1 cellular context compared by ENCODE assay signal in genomic region chr11:57458060-57458409, GRCh38.
TF ChIP-seq lines count a peak whose summit lies in the region.

No MANE protein-coding gene starts in this region.

TF ChIP-seq in GM12878, 131 proteins besides CTCF, POLR2A, EP300 and RAD21 (continued from another document):
- TF ChIP-seq PBX3 (IDR thresholded peaks at IDR 0.05; ENCODE audit: insufficient replicate concordance, low read depth, low read length) (no peak), POLR2AphosphoS5 (IDR thresholded peaks at IDR 0.05; ENCODE audit: low read length) (no peak), TAF1 (IDR thresholded peaks at IDR 0.05; ENCODE audit: borderline replicate concordance, low read depth, low read length) (no peak), E4F1 (IDR thresholded peaks at IDR 0.05; ENCODE audit: borderline replicate concordance, partially characterized antibody) (no peak), FOXK2 (IDR thresholded peaks at IDR 0.05) (no peak), RB1 (IDR thresholded peaks at IDR 0.05; ENCODE audit: borderline replicate concordance) (no peak), IKZF2 (IDR thresholded peaks at IDR 0.05) (no peak), MTA3 (IDR thresholded peaks at IDR 0.05; ENCODE audit: borderline replicate concordance, low read length) (no peak), RCOR1 (conservative IDR thresholded peaks at IDR 0.05; ENCODE audit: low read depth, low read length) (no peak), NR2C1 (IDR thresholded peaks at IDR 0.05) (no peak), SPI1 (IDR thresholded peaks at IDR 0.05; ENCODE audit: borderline replicate concordance, insufficient read depth, low read depth, low read length) (no peak), TARDBP (IDR thresholded peaks at IDR 0.05; ENCODE audit: borderline replicate concordance) (no peak), ZNF207 (IDR thresholded peaks at IDR 0.05; ENCODE audit: borderline replicate concordance) (no peak), CBX3 (IDR thresholded peaks at IDR 0.05; ENCODE audit: borderline replicate concordance, low read depth) (no peak), TCF3 (IDR thresholded peaks at IDR 0.05; ENCODE audit: borderline replicate concordance, insufficient read depth, low read depth, low read length) (no peak), GATAD2B (conservative IDR thresholded peaks at IDR 0.05; ENCODE audit: low read depth) (no peak), POU2F2 (IDR thresholded peaks at IDR 0.05; ENCODE audit: borderline replicate concordance, low read depth, low read length) (no peak)
- TF ChIP-seq, protein P1, sequence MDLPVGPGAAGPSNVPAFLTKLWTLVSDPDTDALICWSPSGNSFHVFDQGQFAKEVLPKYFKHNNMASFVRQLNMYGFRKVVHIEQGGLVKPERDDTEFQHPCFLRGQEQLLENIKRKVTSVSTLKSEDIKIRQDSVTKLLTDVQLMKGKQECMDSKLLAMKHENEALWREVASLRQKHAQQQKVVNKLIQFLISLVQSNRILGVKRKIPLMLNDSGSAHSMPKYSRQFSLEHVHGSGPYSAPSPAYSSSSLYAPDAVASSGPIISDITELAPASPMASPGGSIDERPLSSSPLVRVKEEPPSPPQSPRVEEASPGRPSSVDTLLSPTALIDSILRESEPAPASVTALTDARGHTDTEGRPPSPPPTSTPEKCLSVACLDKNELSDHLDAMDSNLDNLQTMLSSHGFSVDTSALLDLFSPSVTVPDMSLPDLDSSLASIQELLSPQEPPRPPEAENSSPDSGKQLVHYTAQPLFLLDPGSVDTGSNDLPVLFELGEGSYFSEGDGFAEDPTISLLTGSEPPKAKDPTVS (IDR thresholded peaks at IDR 0.05; ENCODE audit: low read depth, low read length), result no peak
- TF ChIP-seq, protein P2, sequence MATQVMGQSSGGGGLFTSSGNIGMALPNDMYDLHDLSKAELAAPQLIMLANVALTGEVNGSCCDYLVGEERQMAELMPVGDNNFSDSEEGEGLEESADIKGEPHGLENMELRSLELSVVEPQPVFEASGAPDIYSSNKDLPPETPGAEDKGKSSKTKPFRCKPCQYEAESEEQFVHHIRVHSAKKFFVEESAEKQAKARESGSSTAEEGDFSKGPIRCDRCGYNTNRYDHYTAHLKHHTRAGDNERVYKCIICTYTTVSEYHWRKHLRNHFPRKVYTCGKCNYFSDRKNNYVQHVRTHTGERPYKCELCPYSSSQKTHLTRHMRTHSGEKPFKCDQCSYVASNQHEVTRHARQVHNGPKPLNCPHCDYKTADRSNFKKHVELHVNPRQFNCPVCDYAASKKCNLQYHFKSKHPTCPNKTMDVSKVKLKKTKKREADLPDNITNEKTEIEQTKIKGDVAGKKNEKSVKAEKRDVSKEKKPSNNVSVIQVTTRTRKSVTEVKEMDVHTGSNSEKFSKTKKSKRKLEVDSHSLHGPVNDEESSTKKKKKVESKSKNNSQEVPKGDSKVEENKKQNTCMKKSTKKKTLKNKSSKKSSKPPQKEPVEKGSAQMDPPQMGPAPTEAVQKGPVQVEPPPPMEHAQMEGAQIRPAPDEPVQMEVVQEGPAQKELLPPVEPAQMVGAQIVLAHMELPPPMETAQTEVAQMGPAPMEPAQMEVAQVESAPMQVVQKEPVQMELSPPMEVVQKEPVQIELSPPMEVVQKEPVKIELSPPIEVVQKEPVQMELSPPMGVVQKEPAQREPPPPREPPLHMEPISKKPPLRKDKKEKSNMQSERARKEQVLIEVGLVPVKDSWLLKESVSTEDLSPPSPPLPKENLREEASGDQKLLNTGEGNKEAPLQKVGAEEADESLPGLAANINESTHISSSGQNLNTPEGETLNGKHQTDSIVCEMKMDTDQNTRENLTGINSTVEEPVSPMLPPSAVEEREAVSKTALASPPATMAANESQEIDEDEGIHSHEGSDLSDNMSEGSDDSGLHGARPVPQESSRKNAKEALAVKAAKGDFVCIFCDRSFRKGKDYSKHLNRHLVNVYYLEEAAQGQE (IDR thresholded peaks at IDR 0.05; ENCODE audit: low read depth, low read length), result no peak
